8 cellular contexts compared by ENCODE assay signal in genomic region chr6:89829591-89830384, GRCh38. TPM values are rescaled to one million over a fixed set of nuclear protein-coding genes. Genes with fewer than 3 reads are reported as not detected.
DNase-seq lines count a peak whose midpoint lies in the region; ATAC-seq and TF ChIP-seq lines count a peak whose summit lies in the region.

Gene CASP8AP2, plus strand, starts transcription at chr6:89829880.

- peak within 1 kb of the TSS; percentile 34 for H3K27ac ChIP-seq in angular gyrus (ENCODE audit: low read depth, low read length)
- peak within 1 kb of the TSS; percentile 81 to 83 for H3K27ac ChIP-seq in right atrium auricular region
- peak within 1 kb of the TSS; percentile 67 to 89 for H3K27ac ChIP-seq in uterus

- H3K27me3 ChIP-seq in right atrium auricular region (no peaks in the 10 kb centered on the region), uterus (no peaks in the 10 kb centered on the region)

- intact Hi-C loops in uterus (cut with DNase I; ENCODE audit: low total_unique reads): no loop called here

- ATAC-seq in HG02885 (IDR thresholded peaks at IDR 0.05; ENCODE audit: poor library complexity, unreplicated experiment): peak; percentile 97
- ATAC-seq in T-helper 17 cell: peak; percentile 93

- H3K4me1 ChIP-seq in right atrium auricular region (peaks cover 0 to 17% of the 10 kb centered on the region in 2 donors), uterus (peaks cover 0 to 8% of the 10 kb centered on the region in 2 donors)

- H3K4me1 Mint-ChIP-seq in T-helper 17 cell: peaks cover 25% of the 10 kb centered on the region

- peak; percentile 77 for TF ChIP-seq POLR2A in GM15510 (IDR thresholded peaks at IDR 0.05; ENCODE audit: borderline replicate concordance, extremely low read depth, insufficient read length)
- peak; percentile 71 for TF ChIP-seq POLR2A in uterus (IDR thresholded peaks at IDR 0.05)

- peak within 1 kb of the TSS; percentile 99 for H3K4me3 Mint-ChIP-seq in T-helper 17 cell

- TF ChIP-seq CTCF in right atrium auricular region (IDR thresholded peaks at IDR 0.05) (no peak), uterus (IDR thresholded peaks at IDR 0.05) (no peak)

- peaks cover 6% of the 10 kb centered on the region for H3K36me3 Mint-ChIP-seq in T-helper 17 cell (ENCODE audit: low read depth)

- DNase-seq in NCI-H1694 treated with DMSO at 0.1 percent for 48 hours (lab: John Stamatoyannopoulos, UW) (peak; percentile 97), T-helper 17 cell (peak; percentile 83 to 93 (median 85)), right atrium auricular region (ENCODE audit: low spot score) (peak; percentile 95), pulmonary artery endothelial cell (ENCODE audit: low read depth, low spot score) (peak; percentile 97), uterus (peak; percentile 91 to 98)

- H3K36me3 ChIP-seq in right atrium auricular region (no peaks in the 10 kb centered on the region), uterus (no peaks in the 10 kb centered on the region)

- H3K4me3 ChIP-seq in right atrium auricular region (peak within 1 kb of the TSS; percentile 67 to 93), uterus (peak within 1 kb of the TSS; percentile 58 to 81)

- H3K27me3 Mint-ChIP-seq in T-helper 17 cell: no peaks in the 10 kb centered on the region

- H3K9me3 ChIP-seq in T-helper 17 cell (ENCODE audit: control insufficient read depth, low read length, poor library complexity, severe bottlenecking) (no peaks in the 10 kb centered on the region), right atrium auricular region (no peaks in the 10 kb centered on the region), uterus (no peaks in the 10 kb centered on the region)

- peak within 1 kb of the TSS; percentile 88 for H3K27ac Mint-ChIP-seq in T-helper 17 cell

RNA-seq across cellular contexts. Expression of gene CASP8AP2, which starts in this region (rescaled TPM):
- total RNA-seq in T-helper 17 cell (10 to 100 TPM; 28.2 to 31.7 TPM), right atrium auricular region (1 to 10 TPM; 9.2 to 9.3 TPM), pulmonary artery endothelial cell (12.8 and 16.3 TPM in 2 replicates), uterus (10 to 100 TPM; 22.0 to 37.6 (median 29.6) TPM)

Comparison
In these comparisons a context has a peak if more than half of its experiments do, and no peak if none do; other contexts are left out.
1. Peak in every context shown above with its lines: DNase-seq, ATAC-seq, H3K4me3 ChIP-seq and H3K27ac ChIP-seq.